In genomic region chr15:41825572-41826535, GRCh38 we compare ENCODE assay signal across 12 cellular contexts. TPM values are rescaled to one million over a fixed set of nuclear protein-coding genes. Genes with fewer than 3 reads are reported as not detected.
DNase-seq lines count a peak whose midpoint lies in the region; ATAC-seq and TF ChIP-seq lines count a peak whose summit lies in the region.
"Had no signal": no experiment of that assay in that cellular context is flagged by ENCODE, and none has a peak within 500 bp of the region (broad histone marks: within the 10 kb centered on the region; RNA-seq: fewer than 3 reads in every experiment).

No MANE protein-coding gene starts in this region.

- POLR2A ChIA-PET in activated CD4-positive, alpha-beta T cell treated with anti-CD3 and anti-CD28 coated beads for 36 hours (lab: Charles Lee), result no interaction called here

- WGBS in endodermal cell (ENCODE audit: insufficient coverage in 1 of 2, insufficient read length in 1 of 2), 2 experiments, result 82 to 95% methylated on average over 6 to 13 of the region's 13 CpGs
- WGBS in neuronal stem cell (ENCODE audit: extremely low coverage in 2 of 2, insufficient read length in 2 of 2, insufficient replicate concordance in 1 of 2), 2 donors, result no CpG with 5 or more reads among the region's 13 CpGs

- H3K4me3 Mint-ChIP-seq in activated CD4-positive, alpha-beta T cell treated with anti-CD3 and anti-CD28 coated beads, Interleukin-2, amount 10 ng/mL, durations not matched to agents 24 days and 14 days, result peak overlapping the region; percentile 63
- H3K4me3 Mint-ChIP-seq in activated CD4-positive, alpha-beta T cell treated with anti-CD3 and anti-CD28 coated beads for 36 hours, result no peak overlapping the region
- peak overlapping the region; percentile 82 for H3K4me3 Mint-ChIP-seq in endodermal cell

- H3K27me3 Mint-ChIP-seq in activated CD4-positive, alpha-beta T cell treated with anti-CD3 and anti-CD28 coated beads, Interleukin-2, amount 10 ng/mL, durations not matched to agents 24 days and 14 days, result peaks cover 2% of the 10 kb centered on the region
- no peaks in the 10 kb centered on the region for H3K27me3 Mint-ChIP-seq in activated CD4-positive, alpha-beta T cell treated with anti-CD3 and anti-CD28 coated beads for 36 hours
- peaks cover 3% of the 10 kb centered on the region for H3K27me3 Mint-ChIP-seq in endodermal cell (ENCODE audit: insufficient read depth)

- H3K4me1 Mint-ChIP-seq in activated CD4-positive, alpha-beta T cell treated with anti-CD3 and anti-CD28 coated beads, Interleukin-2, amount 10 ng/mL, durations not matched to agents 24 days and 14 days, result peaks cover 16% of the 10 kb centered on the region
- H3K4me1 Mint-ChIP-seq in activated CD4-positive, alpha-beta T cell treated with anti-CD3 and anti-CD28 coated beads for 36 hours, result peaks cover 18% of the 10 kb centered on the region
- peaks cover 5% of the 10 kb centered on the region for H3K4me1 Mint-ChIP-seq in endodermal cell

- H3K9ac ChIP-seq in endodermal cell (ENCODE audit: extremely low read depth, low read length, poor library complexity, severe bottlenecking), result no peak overlapping the region
- no peak overlapping the region for H3K9ac ChIP-seq in neuronal stem cell (ENCODE audit: low read depth, low read length, poor library complexity)

- no peak overlapping the region for H3K18ac ChIP-seq in neuronal stem cell (ENCODE audit: low read length)

- no peak overlapping the region for H2BK5ac ChIP-seq in neuronal stem cell (ENCODE audit: low read length)

- no peak overlapping the region for H2AFZ ChIP-seq in neuronal stem cell (ENCODE audit: low read length)

- H3K27me3 ChIP-seq in endodermal cell (ENCODE audit: control insufficient read depth, insufficient read depth, low read length, poor library complexity, severe bottlenecking) (no peaks in the 10 kb centered on the region), neuronal stem cell (ENCODE audit: control insufficient read depth in 3 of 3, insufficient read depth in 3 of 3, low read depth in 1 of 3, low read length in 3 of 3) (no peaks in the 10 kb centered on the region)

- peaks cover 3% of the 10 kb centered on the region for H3K79me1 ChIP-seq in neuronal stem cell (ENCODE audit: low read depth, low read length)

- DNase-seq in activated CD4-positive, alpha-beta T cell treated with anti-CD3 and anti-CD28 coated beads, Interleukin-2, amount 10 ng/mL, durations not matched to agents 24 days and 14 days, result no peak
- no peak for DNase-seq in activated CD4-positive, alpha-beta T cell treated with anti-CD3 and anti-CD28 coated beads for 36 hours
- peak; percentile 21 for DNase-seq in RPMI8226
- DNase-seq in endodermal cell, result peak; percentile 61
- no peak for DNase-seq in neuronal stem cell (ENCODE audit: low spot score)
- DNase-seq in HUDEP-2 (lab: John Stamatoyannopoulos, UW; ENCODE audit: unreplicated experiment in 76 of 76), result no peak
- no peak for DNase-seq in NCI-H748 (lab: John Stamatoyannopoulos, UW; ENCODE audit: unreplicated experiment)
- DNase-seq: HCEC 1CT, head of caudate nucleus, MM.1S had no signal

- H3K4me1 ChIP-seq in endodermal cell (ENCODE audit: control insufficient read depth, insufficient read depth, low read length) (peaks cover 4% of the 10 kb centered on the region), neuronal stem cell (ENCODE audit: control insufficient read depth in 2 of 2, insufficient read depth in 1 of 2, low read depth in 1 of 2, low read length in 2 of 2) (peaks cover 8% of the 10 kb centered on the region in 2 donors)

- peak; percentile 19 for TF ChIP-seq CTCF in endodermal cell (conservative IDR thresholded peaks at IDR 0.05)

- H3K27ac ChIP-seq in endodermal cell (ENCODE audit: low read depth, low read length) (no peak overlapping the region), neuronal stem cell (replicated peaks; ENCODE audit: low read length) (no peak overlapping the region)
- H3K27ac ChIP-seq: A549 had no signal

- no peak overlapping the region for H2BK15ac ChIP-seq in neuronal stem cell (ENCODE audit: low read length)

- no peak for ATAC-seq in activated CD4-positive, alpha-beta T cell treated with anti-CD3 and anti-CD28 coated beads for 36 hours
- ATAC-seq in HG03432 (IDR thresholded peaks at IDR 0.05; ENCODE audit: unreplicated experiment), result no peak
- ATAC-seq: A549 had no signal

- no peak overlapping the region for H3K14ac ChIP-seq in neuronal stem cell (ENCODE audit: low read length)

- H4K91ac ChIP-seq in neuronal stem cell (ENCODE audit: low read depth, low read length, poor library complexity), result no peak overlapping the region

- no peak overlapping the region for H3K4ac ChIP-seq in neuronal stem cell (ENCODE audit: low read length)

- no peak overlapping the region for H2BK120ac ChIP-seq in neuronal stem cell (ENCODE audit: low read depth, low read length)

- peaks cover 27% of the 10 kb centered on the region for H3K36me3 Mint-ChIP-seq in activated CD4-positive, alpha-beta T cell treated with anti-CD3 and anti-CD28 coated beads, Interleukin-2, amount 10 ng/mL, durations not matched to agents 24 days and 14 days (ENCODE audit: low read depth)
- peaks cover 3% of the 10 kb centered on the region for H3K36me3 Mint-ChIP-seq in activated CD4-positive, alpha-beta T cell treated with anti-CD3 and anti-CD28 coated beads for 36 hours (ENCODE audit: low read depth)
- H3K36me3 Mint-ChIP-seq in endodermal cell (ENCODE audit: low read depth), result peaks cover 16% of the 10 kb centered on the region

- no peak overlapping the region for H2AK5ac ChIP-seq in neuronal stem cell (ENCODE audit: low read depth, low read length)

- peak overlapping the region; percentile 30 for H3K27ac Mint-ChIP-seq in activated CD4-positive, alpha-beta T cell treated with anti-CD3 and anti-CD28 coated beads, Interleukin-2, amount 10 ng/mL, durations not matched to agents 24 days and 14 days
- H3K27ac Mint-ChIP-seq in activated CD4-positive, alpha-beta T cell treated with anti-CD3 and anti-CD28 coated beads for 36 hours, result no peak overlapping the region
- no peak overlapping the region for H3K27ac Mint-ChIP-seq in endodermal cell

- no peaks in the 10 kb centered on the region for H3K9me3 Mint-ChIP-seq in activated CD4-positive, alpha-beta T cell treated with anti-CD3 and anti-CD28 coated beads, Interleukin-2, amount 10 ng/mL, durations not matched to agents 24 days and 14 days
- H3K9me3 Mint-ChIP-seq in activated CD4-positive, alpha-beta T cell treated with anti-CD3 and anti-CD28 coated beads for 36 hours (ENCODE audit: low read depth), result no peaks in the 10 kb centered on the region
- no peaks in the 10 kb centered on the region for H3K9me3 Mint-ChIP-seq in endodermal cell

- no peak overlapping the region for H2BK12ac ChIP-seq in neuronal stem cell (ENCODE audit: low read length)

- CTCF ChIA-PET in activated CD4-positive, alpha-beta T cell treated with anti-CD3 and anti-CD28 coated beads for 36 hours (lab: Charles Lee), result interaction anchor here (0.6 to 3.0 kb wide), 4 partner anchors 14 to 394 kb away, joined by 4 to 18 read pairs (median 5); partner anchors contain the start of gene MAPKBP1

- no peak overlapping the region for H3K4me3 ChIP-seq in endodermal cell (ENCODE audit: low read length)
- H3K4me3 ChIP-seq in neuronal stem cell (ENCODE audit: low read length in 2 of 2), result no peak overlapping the region
- H3K4me3 ChIP-seq: A549 had no signal

- H3K4me2 ChIP-seq in neuronal stem cell (ENCODE audit: insufficient read depth, low read length, poor library complexity, severe bottlenecking), result no peak overlapping the region
- H3K4me2 ChIP-seq: A549 had no signal

- H3K9me3 ChIP-seq in endodermal cell (ENCODE audit: control insufficient read depth, low read length) (no peaks in the 10 kb centered on the region), neuronal stem cell (replicated peaks in 1 of 2; ENCODE audit: control insufficient read depth in 2 of 2, insufficient read depth in 1 of 2, low read depth in 1 of 2, low read length in 2 of 2) (no peaks in the 10 kb centered on the region)
- H3K9me3 ChIP-seq: A549 had no signal

- H3K36me3 ChIP-seq in endodermal cell (ENCODE audit: control insufficient read depth, insufficient read depth, low read length) (no peaks in the 10 kb centered on the region), neuronal stem cell (replicated peaks in 1 of 2; ENCODE audit: control insufficient read depth in 2 of 2, insufficient read depth in 2 of 2, low read length in 2 of 2) (peaks cover 12 to 59% of the 10 kb centered on the region in 2 donors)

- intact Hi-C loops in activated CD4-positive, alpha-beta T cell treated with anti-CD3 and anti-CD28 coated beads, Interleukin-2, amount 10 ng/mL, durations not matched to agents 24 days and 14 days (cut with micrococcal nuclease), result loop anchor here (5.0 kb wide), 2 partner anchors 129 to 334 kb away; partner anchors contain the start of gene ITPKA
- intact Hi-C loops in activated CD4-positive, alpha-beta T cell treated with anti-CD3 and anti-CD28 coated beads for 36 hours (cut with DNase I, micrococcal nuclease), result loop anchor here (5.0 kb wide), 6 partner anchors 76 to 709 kb away; partner anchors contain the start of genes EHD4 (in 1 of the 2), GANC (in 1 of the 2), INO80 (in 1 of the 2) and NUSAP1 (in 1 of the 2)

- peak overlapping the region; percentile 27 for H3K23ac ChIP-seq in neuronal stem cell (ENCODE audit: low read depth, low read length, poor library complexity)

- no peak overlapping the region for H4K8ac ChIP-seq in neuronal stem cell (ENCODE audit: low read depth, low read length)

RNA-seq across cellular contexts. Expression of gene JMJD7, which starts 2.0 kb away (rescaled TPM):
- total RNA-seq in activated CD4-positive, alpha-beta T cell treated with anti-CD3 and anti-CD28 coated beads, Interleukin-2, amount 10 ng/mL, durations not matched to agents 24 days and 14 days, result 18.3 and 20.1 TPM in 2 replicates
- total RNA-seq in activated CD4-positive, alpha-beta T cell treated with anti-CD3 and anti-CD28 coated beads for 36 hours, result 10 to 100 TPM; 17.1 to 17.6 TPM
- 10 to 100 TPM; 18.4 to 22.1 TPM for total RNA-seq in endodermal cell
- 14.1 TPM for polyA plus RNA-seq in endodermal cell (2013, experiment 1 of 2)
- polyA plus RNA-seq in endodermal cell (2013, experiment 2 of 2), result 11.3 TPM
- polyA plus RNA-seq in neuronal stem cell (2013, experiment 1 of 2), result 14.4 TPM
- 14.3 TPM for polyA plus RNA-seq in neuronal stem cell (2013, experiment 2 of 2)

RNA-seq across cellular contexts. Expression of gene PLA2G4B, which starts 12.8 kb away (rescaled TPM):
- total RNA-seq in activated CD4-positive, alpha-beta T cell treated with anti-CD3 and anti-CD28 coated beads, Interleukin-2, amount 10 ng/mL, durations not matched to agents 24 days and 14 days, result 8.5 and 8.8 TPM in 2 replicates
- total RNA-seq in activated CD4-positive, alpha-beta T cell treated with anti-CD3 and anti-CD28 coated beads for 36 hours, result 1 to 10 TPM; 5.0 to 6.9 TPM
- 10 to 100 TPM in 1 of 2 donors, 1 to 10 TPM in 1; 6.9 to 10.1 TPM for total RNA-seq in endodermal cell
- 21.8 TPM for polyA plus RNA-seq in endodermal cell (2013, experiment 1 of 2)
- polyA plus RNA-seq in endodermal cell (2013, experiment 2 of 2), result 25.3 TPM
- polyA plus RNA-seq in neuronal stem cell (2013, experiment 1 of 2), result 16.5 TPM
- 15.9 TPM for polyA plus RNA-seq in neuronal stem cell (2013, experiment 2 of 2)

RNA-seq across cellular contexts. Expression of gene MAPKBP1, which starts 51.6 kb away (rescaled TPM):
- total RNA-seq in activated CD4-positive, alpha-beta T cell treated with anti-CD3 and anti-CD28 coated beads, Interleukin-2, amount 10 ng/mL, durations not matched to agents 24 days and 14 days, result 24.8 and 27.1 TPM in 2 replicates
- 10 to 100 TPM; 16.1 to 19.0 TPM for total RNA-seq in activated CD4-positive, alpha-beta T cell treated with anti-CD3 and anti-CD28 coated beads for 36 hours
- total RNA-seq in endodermal cell, result 10 to 100 TPM; 16.7 to 26.3 TPM
- polyA plus RNA-seq in endodermal cell (2013, experiment 1 of 2), result 19.1 TPM
- 15.9 TPM for polyA plus RNA-seq in endodermal cell (2013, experiment 2 of 2)
- 9.3 TPM for polyA plus RNA-seq in neuronal stem cell (2013, experiment 1 of 2)
- 8.2 TPM for polyA plus RNA-seq in neuronal stem cell (2013, experiment 2 of 2)

Comparison
In these comparisons a context has a peak if more than half of its experiments do, and no peak if none do; other contexts are left out.
1. DNase-seq: peak in RPMI8226 (single experiment) and endodermal cell (single experiment); none in activated CD4-positive, alpha-beta T cell treated with anti-CD3 and anti-CD28 coated beads, Interleukin-2, amount 10 ng/mL, durations not matched to agents 24 days and 14 days (single experiment), activated CD4-positive, alpha-beta T cell treated with anti-CD3 and anti-CD28 coated beads for 36 hours (single experiment), neuronal stem cell (single experiment), HUDEP-2 (0 of 76) and NCI-H748 (single experiment).